Comparison of ENCODE assay signal across 2 cellular contexts in genomic region chr10:7710446-7710845, GRCh38.
TF ChIP-seq lines count a peak whose summit lies in the region.

No MANE protein-coding gene starts in this region.

TF ChIP-seq in HepG2, 621 proteins besides CTCF, POLR2A, EP300 and RAD21:
- no peak for TF ChIP-seq ZNF460 (CRISPR knock-in tag; IDR thresholded peaks at IDR 0.05; ENCODE audit: borderline replicate concordance)
- no peak for TF ChIP-seq PAXIP1 (CRISPR knock-in tag; conservative IDR thresholded peaks at IDR 0.05)
- TF ChIP-seq KDM4B (CRISPR knock-in tag; IDR thresholded peaks at IDR 0.05): no peak
- TF ChIP-seq MZF1 (CRISPR knock-in tag; IDR thresholded peaks at IDR 0.05; ENCODE audit: borderline replicate concordance): no peak
- TF ChIP-seq SRSF4 (IDR thresholded peaks at IDR 0.05; ENCODE audit: low read depth, low read length, poor library complexity, severe bottlenecking): no peak
- TF ChIP-seq NR1H2 (CRISPR knock-in tag; IDR thresholded peaks at IDR 0.05; ENCODE audit: borderline replicate concordance, low read depth): no peak
- TF ChIP-seq FOSL1 (CRISPR knock-in tag; IDR thresholded peaks at IDR 0.05; ENCODE audit: borderline replicate concordance): no peak
- TF ChIP-seq ELF3 (CRISPR knock-in tag; IDR thresholded peaks at IDR 0.05): 0 out of 2 replicates have a peak, but pooled peaks have one; percentile 13
- no peak for TF ChIP-seq LCORL (IDR thresholded peaks at IDR 0.05)
- TF ChIP-seq LCORL (CRISPR knock-in tag; IDR thresholded peaks at IDR 0.05): no peak
- TF ChIP-seq AGO2 (optimal IDR thresholded peaks at IDR 0.05; ENCODE audit: low read depth, low read length): peak; percentile 35
- TF ChIP-seq RBFOX2 (IDR thresholded peaks at IDR 0.05; ENCODE audit: low read depth, low read length): peak; percentile 24; the same call in 1 of the 2 replicates
- TF ChIP-seq REPIN1 (CRISPR knock-in tag; IDR thresholded peaks at IDR 0.05; ENCODE audit: borderline replicate concordance, low read depth): no peak
- TF ChIP-seq ZNF484 (CRISPR knock-in tag; IDR thresholded peaks at IDR 0.05; ENCODE audit: borderline replicate concordance, low read depth): no peak
- no peak for TF ChIP-seq SOX6 (IDR thresholded peaks at IDR 0.05)
- TF ChIP-seq SOX6 (CRISPR knock-in tag; IDR thresholded peaks at IDR 0.05): no peak
- no peak for TF ChIP-seq ZNF678 (CRISPR knock-in tag; IDR thresholded peaks at IDR 0.05)
- no peak for TF ChIP-seq ZNF251 (CRISPR knock-in tag; IDR thresholded peaks at IDR 0.05)
- TF ChIP-seq LRRFIP1 (CRISPR knock-in tag; conservative IDR thresholded peaks at IDR 0.05): no peak
- no peak for TF ChIP-seq MED8 (CRISPR knock-in tag; IDR thresholded peaks at IDR 0.05; ENCODE audit: insufficient replicate concordance)
- TF ChIP-seq ZKSCAN8 (CRISPR knock-in tag; IDR thresholded peaks at IDR 0.05; ENCODE audit: borderline replicate concordance): no peak
- TF ChIP-seq SMARCE1 (IDR thresholded peaks at IDR 0.05; ENCODE audit: borderline replicate concordance): no peak
- no peak for TF ChIP-seq PAWR (CRISPR knock-in tag; IDR thresholded peaks at IDR 0.05; ENCODE audit: borderline replicate concordance)
- 0 out of 2 replicates have a peak, but pooled peaks have one; percentile 5 for TF ChIP-seq PAF1 (CRISPR knock-in tag; IDR thresholded peaks at IDR 0.05)

TF ChIP-seq in liver, 16 proteins besides CTCF, POLR2A, EP300 and RAD21:
- TF ChIP-seq FOXA2 (IDR thresholded peaks at IDR 0.05) (peak; percentile 56), MAX (IDR thresholded peaks at IDR 0.05) (peak; percentile 21), SP1 (IDR thresholded peaks at IDR 0.05) (no peak), RXRA (IDR thresholded peaks at IDR 0.05) (peak in 1 of 2 donors; percentile 69), ZBTB33 (IDR thresholded peaks at IDR 0.05) (peak; percentile 30), YY1 (IDR thresholded peaks at IDR 0.05) (peak; percentile 51), JUND (IDR thresholded peaks at IDR 0.05) (peak in 1 of 2 donors; percentile 18), HNF4G (IDR thresholded peaks at IDR 0.05) (no peak), EGR1 (IDR thresholded peaks at IDR 0.05; ENCODE audit: low read depth in 2 of 2) (no peak), HNF4A (conservative IDR thresholded peaks at IDR 0.05) (peak; percentile 45 to 76), GABPA (IDR thresholded peaks at IDR 0.05 in 1 of 2, conservative IDR thresholded peaks at IDR 0.05 in 1 of 2) (no peak)
